13 cellular contexts compared by ENCODE assay signal in genomic region chr3:196016485-196016884, GRCh38.
A peak's percentile ranks its signal among the peaks of the same experiment; 100 is the strongest.
DNase-seq lines count a peak whose midpoint lies in the region; ATAC-seq and TF ChIP-seq lines count a peak whose summit lies in the region.
"Had no signal": no experiment of that assay in that cellular context is flagged by ENCODE, and none has a peak within 500 bp of the region (broad histone marks: within the 10 kb centered on the region; RNA-seq: fewer than 3 reads in every experiment).

No MANE protein-coding gene starts in this region.

- TF ChIP-seq CTCF in choroid plexus epithelial cell (conservative IDR thresholded peaks at IDR 0.05; ENCODE audit: low read depth, low read length) (no peak), psoas muscle (IDR thresholded peaks at IDR 0.05) (no peak), tibial nerve (IDR thresholded peaks at IDR 0.05) (no peak), omental fat pad (IDR thresholded peaks at IDR 0.05) (no peak), hepatocyte (IDR thresholded peaks at IDR 0.05; ENCODE audit: poor library complexity) (no peak)

- TF ChIP-seq EP300 in tibial nerve (IDR thresholded peaks at IDR 0.05): no peak

- no peaks in the 10 kb centered on the region for H3K27me3 ChIP-seq in MG63
- H3K27me3 ChIP-seq in psoas muscle (ENCODE audit: insufficient read depth in 3 of 3, low read length in 2 of 3): no peaks in the 10 kb centered on the region
- no peaks in the 10 kb centered on the region for H3K27me3 ChIP-seq in tibial nerve
- peaks cover 3% of the 10 kb centered on the region for H3K27me3 ChIP-seq in hepatocyte

- H3K79me2 ChIP-seq in hepatocyte: no peaks in the 10 kb centered on the region

- intact Hi-C loops in psoas muscle (cut with DNase I): no loop called here

- H3K27ac ChIP-seq in psoas muscle: no peak overlapping the region
- no peak overlapping the region for H3K27ac ChIP-seq in tibial nerve
- no peak overlapping the region for H3K27ac ChIP-seq in hepatocyte
- H3K27ac ChIP-seq: skin epidermis had no signal

- WGBS in psoas muscle, 3 donors: 32 to 42% (median 33%) methylated on average over 2 of the region's 2 CpGs
- WGBS in tibial nerve, 2 donors: 59 to 65% methylated on average over 2 of the region's 2 CpGs
- WGBS in hepatocyte (ENCODE audit: low lambda C conversion rate, missing lambda C conversion rate): 48% methylated on average over 2 of the region's 2 CpGs

- no peak for TF ChIP-seq POLR2A in tibial nerve (IDR thresholded peaks at IDR 0.05)

- H3K4me3 ChIP-seq in MG63 (no peak overlapping the region), choroid plexus epithelial cell (ENCODE audit: low read depth, low read length) (no peak overlapping the region), psoas muscle (no peak overlapping the region), tibial nerve (no peak overlapping the region), hepatocyte (no peak overlapping the region)
- H3K4me3 ChIP-seq: skin epidermis had no signal

- ATAC-seq in psoas muscle (peak; percentile 59 to 74 (median 70)), omental fat pad (ENCODE audit: low FRiP score) (no peak), HG02970 (IDR thresholded peaks at IDR 0.05; ENCODE audit: low FRiP score, unreplicated experiment) (no peak)

- no peak overlapping the region for H2AFZ ChIP-seq in hepatocyte

- H3K9me3 ChIP-seq in MG63 (no peaks in the 10 kb centered on the region; the same call in 1 of the 2 replicates), psoas muscle (no peaks in the 10 kb centered on the region), tibial nerve (no peaks in the 10 kb centered on the region), hepatocyte (ENCODE audit: low read depth) (no peaks in the 10 kb centered on the region)

- no peak overlapping the region for H3K4me2 ChIP-seq in hepatocyte

- no peaks in the 10 kb centered on the region for H3K4me1 ChIP-seq in psoas muscle
- no peaks in the 10 kb centered on the region for H3K4me1 ChIP-seq in tibial nerve
- no peaks in the 10 kb centered on the region for H3K4me1 ChIP-seq in hepatocyte (ENCODE audit: insufficient read depth)

- no peaks in the 10 kb centered on the region for H4K20me1 ChIP-seq in hepatocyte (ENCODE audit: insufficient read depth, poor library complexity, severe bottlenecking)

- no peaks in the 10 kb centered on the region for H3K36me3 ChIP-seq in MG63
- H3K36me3 ChIP-seq in psoas muscle (ENCODE audit: insufficient read depth in 1 of 2, low read depth in 1 of 2): no peaks in the 10 kb centered on the region
- no peaks in the 10 kb centered on the region for H3K36me3 ChIP-seq in tibial nerve
- H3K36me3 ChIP-seq in hepatocyte (replicated peaks; ENCODE audit: insufficient read depth, low read depth): no peaks in the 10 kb centered on the region

- H3K9me2 ChIP-seq in hepatocyte (replicated peaks; ENCODE audit: insufficient read depth): no peaks in the 10 kb centered on the region

- peak; percentile 69 for DNase-seq in EL
- peak; percentile 75 for DNase-seq in MG63
- peak; percentile 83 for DNase-seq in choroid plexus epithelial cell (ENCODE audit: low read depth)
- no peak for DNase-seq in psoas muscle
- DNase-seq in tibial nerve (ENCODE audit: low spot score in 2 of 2): no peak
- DNase-seq in omental fat pad (ENCODE audit: low spot score): no peak
- no peak for DNase-seq in hepatocyte (ENCODE audit: low spot score)
- DNase-seq: activated CD4-positive, alpha-beta T cell treated with anti-CD3 and anti-CD28 coated beads, Interleukin-2, amount 50 U/mL, for 1 hour; activated gamma-delta T cell treated with Interleukin-2 at 50 U/mL for 16 hours; effector CD8-positive, alpha-beta T cell; NCI-H82 had no signal

Comparison
In these comparisons a context has a peak if more than half of its experiments do, and no peak if none do; other contexts are left out.
1. DNase-seq: peak in EL (single experiment), MG63 (single experiment) and choroid plexus epithelial cell (single experiment); none in psoas muscle (0 of 2), tibial nerve (0 of 2), omental fat pad (single experiment) and hepatocyte (single experiment).
2. ATAC-seq: peak in psoas muscle (4 of 4); none in omental fat pad (single experiment) and HG02970 (single experiment).